Comparison of ENCODE assay signal across 25 cellular contexts in the genomic region with DNA sequence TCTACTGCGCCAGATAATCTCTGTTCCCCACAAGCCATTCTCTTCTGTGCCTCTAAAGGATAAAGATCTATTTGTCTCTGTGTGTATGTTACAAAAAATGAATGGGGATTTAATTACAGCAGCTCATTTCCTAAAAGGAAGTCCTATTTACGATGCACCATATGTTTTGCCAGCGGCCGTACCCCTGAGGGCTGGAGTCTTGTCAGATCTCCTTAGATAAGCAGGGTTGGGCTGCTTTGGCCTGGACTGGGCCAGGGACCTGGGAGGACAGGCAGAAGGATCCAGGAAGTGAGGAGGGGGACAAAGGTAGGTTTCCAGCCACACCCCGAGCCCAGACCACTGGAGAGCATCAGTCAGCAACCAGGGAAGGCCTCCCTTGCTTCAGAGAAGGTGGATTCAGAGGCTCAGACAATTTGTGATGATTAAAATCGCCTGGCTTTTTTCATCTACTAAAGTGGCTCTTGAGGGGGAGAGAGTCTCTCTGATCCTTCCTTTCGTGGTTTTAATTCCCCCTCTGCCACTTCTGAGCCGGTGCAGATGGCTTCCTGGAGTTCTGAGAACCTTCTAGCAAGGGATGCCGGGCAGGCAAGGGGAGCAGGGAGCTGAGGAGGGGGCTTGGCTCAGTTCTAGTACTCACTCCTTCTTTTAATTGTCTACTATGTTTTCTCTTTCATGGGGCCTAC. TPM values are rescaled to one million over a fixed set of nuclear protein-coding genes. Genes with fewer than 3 reads are reported as not detected.
A peak's percentile ranks its signal among the peaks of the same experiment; 100 is the strongest.
DNase-seq lines count a peak whose midpoint lies in the region; ATAC-seq and TF ChIP-seq lines count a peak whose summit lies in the region.
"Had no signal": no experiment of that assay in that cellular context is flagged by ENCODE, and none has a peak within 500 bp of the region (broad histone marks: within the 10 kb centered on the region; RNA-seq: fewer than 3 reads in every experiment).

No MANE protein-coding gene starts in this region.

- H3K27ac ChIP-seq in CD4-positive, CD25-positive, alpha-beta regulatory T cell (ENCODE audit: insufficient read depth, low read length, poor library complexity, severe bottlenecking), result no peak overlapping the region
- peak overlapping the region; percentile 91 for H3K27ac ChIP-seq in SJCRH30
- no peak overlapping the region for H3K27ac ChIP-seq in naive thymus-derived CD4-positive, alpha-beta T cell (ENCODE audit: low read depth, low read length)
- H3K27ac ChIP-seq in vagina, result no peak overlapping the region
- H3K27ac ChIP-seq: HL-60, neutrophil, testis had no signal

- peak overlapping the region; percentile 15 to 80 (median 76) for H3K27ac Mint-ChIP-seq in CD4-positive, CD25-positive, alpha-beta regulatory T cell
- H3K27ac Mint-ChIP-seq in naive thymus-derived CD4-positive, alpha-beta T cell, result peak overlapping the region in 7 of 9 donors; percentile 18 to 80 (median 71)
- H3K27ac Mint-ChIP-seq: activated CD4-positive, alpha-beta memory T cell treated with anti-CD3 and anti-CD28 coated beads, Interleukin-2, amount 10 ng/mL, durations not matched to agents 7 days and 5 days; activated naive CD4-positive, alpha-beta T cell treated with anti-CD3 and anti-CD28 coated beads for 36 hours; T-helper 1 cell treated with Interleukin-12 subunit alpha and Interleukin-12 subunit beta and Interleukin-4 antibody, amounts not matched to agents 30 μg/mL and 1 μg/mL, for 36 hours had no signal

- CTCF ChIA-PET in naive thymus-derived CD4-positive, alpha-beta T cell (lab: Charles Lee), result interaction anchor here (0.6 to 1.1 kb wide), 3 partner anchors 43 to 725 kb away, joined by 3 to 4 read pairs (median 3); no protein-coding TSS in a partner anchor

- ATAC-seq in CD4-positive, CD25-positive, alpha-beta regulatory T cell (ENCODE audit: low read depth in 2 of 2), result no peak
- ATAC-seq in naive thymus-derived CD4-positive, alpha-beta T cell, result no peak
- ATAC-seq in HG02938 (IDR thresholded peaks at IDR 0.05; ENCODE audit: unreplicated experiment), result no peak
- ATAC-seq in sciatic nerve, result no peak
- ATAC-seq: GM12878, Right ventricle myocardium inferior had no signal

- in situ Hi-C loops in HAP-1 (cut with MboI; ENCODE audit: low sequenced_read_pairs), result no loop called here

- H3K4me3 Mint-ChIP-seq in CD4-positive, CD25-positive, alpha-beta regulatory T cell, result no peak overlapping the region
- H3K4me3 Mint-ChIP-seq in naive thymus-derived CD4-positive, alpha-beta T cell, result peak overlapping the region in 1 of 10 donors; percentile 14
- H3K4me3 Mint-ChIP-seq: activated CD4-positive, alpha-beta memory T cell treated with anti-CD3 and anti-CD28 coated beads, Interleukin-2, amount 10 ng/mL, durations not matched to agents 7 days and 5 days; activated naive CD4-positive, alpha-beta T cell treated with anti-CD3 and anti-CD28 coated beads for 36 hours; T-helper 1 cell treated with Interleukin-12 subunit alpha and Interleukin-12 subunit beta and Interleukin-4 antibody, amounts not matched to agents 30 μg/mL and 1 μg/mL, for 36 hours had no signal

- no peaks in the 10 kb centered on the region for H3K9me3 ChIP-seq in CD4-positive, CD25-positive, alpha-beta regulatory T cell (ENCODE audit: control insufficient read depth in 2 of 2, low read length in 2 of 2)
- H3K9me3 ChIP-seq in HAP-1, result no peaks in the 10 kb centered on the region
- no peaks in the 10 kb centered on the region for H3K9me3 ChIP-seq in SJCRH30 (replicated peaks)
- no peaks in the 10 kb centered on the region for H3K9me3 ChIP-seq in naive thymus-derived CD4-positive, alpha-beta T cell (ENCODE audit: control insufficient read depth in 2 of 3, low read length in 3 of 3)
- no peaks in the 10 kb centered on the region for H3K9me3 ChIP-seq in vagina
- H3K9me3 ChIP-seq: MG63, neutrophil, testis had no signal

- no peaks in the 10 kb centered on the region for H3K4me1 ChIP-seq in CD4-positive, CD25-positive, alpha-beta regulatory T cell (ENCODE audit: control insufficient read depth, insufficient read depth, low read length, poor library complexity, severe bottlenecking)
- H3K4me1 ChIP-seq in HAP-1, result peaks cover 30% of the 10 kb centered on the region
- H3K4me1 ChIP-seq in SJCRH30, result peaks cover 52% of the 10 kb centered on the region
- peaks cover 0 to 6% of the 10 kb centered on the region in 2 donors for H3K4me1 ChIP-seq in naive thymus-derived CD4-positive, alpha-beta T cell (ENCODE audit: control insufficient read depth in 2 of 2, insufficient read depth in 2 of 2, low read length in 2 of 2)
- H3K4me1 ChIP-seq in vagina, result no peaks in the 10 kb centered on the region

- POLR2A ChIA-PET in naive thymus-derived CD4-positive, alpha-beta T cell (lab: Charles Lee), result interaction anchor here (1.2 kb wide), 1 partner anchor 16 kb away, joined by 4 read pairs; no protein-coding TSS in a partner anchor

- peaks cover 0 to 15% (median 0%) of the 10 kb centered on the region in 4 donors for H3K4me1 Mint-ChIP-seq in CD4-positive, CD25-positive, alpha-beta regulatory T cell
- H3K4me1 Mint-ChIP-seq in naive thymus-derived CD4-positive, alpha-beta T cell, result peaks cover 0 to 19% (median 13%) of the 10 kb centered on the region in 7 donors
- H3K4me1 Mint-ChIP-seq: activated CD4-positive, alpha-beta memory T cell treated with anti-CD3 and anti-CD28 coated beads, Interleukin-2, amount 10 ng/mL, durations not matched to agents 7 days and 5 days had no signal

- no peak for TF ChIP-seq POLR2A in vagina (IDR thresholded peaks at IDR 0.05)

- intact Hi-C loops in naive thymus-derived CD4-positive, alpha-beta T cell (cut with micrococcal nuclease), result no loop called here
- intact Hi-C loops in sciatic nerve (cut with DNase I) (no loop called here), vagina (cut with DNase I) (no loop called here)

- no peaks in the 10 kb centered on the region for H3K36me3 Mint-ChIP-seq in CD4-positive, CD25-positive, alpha-beta regulatory T cell
- no peaks in the 10 kb centered on the region for H3K36me3 Mint-ChIP-seq in naive thymus-derived CD4-positive, alpha-beta T cell

- H3K9me3 Mint-ChIP-seq in CD4-positive, CD25-positive, alpha-beta regulatory T cell, result peaks cover 0 to 2% (median 0%) of the 10 kb centered on the region in 7 donors
- H3K9me3 Mint-ChIP-seq in naive thymus-derived CD4-positive, alpha-beta T cell, result peaks cover 0 to 2% (median 0%) of the 10 kb centered on the region in 11 donors
- H3K9me3 Mint-ChIP-seq: activated CD4-positive, alpha-beta memory T cell treated with anti-CD3 and anti-CD28 coated beads, Interleukin-2, amount 10 ng/mL, durations not matched to agents 7 days and 5 days; activated naive CD4-positive, alpha-beta T cell treated with anti-CD3 and anti-CD28 coated beads for 36 hours; T-helper 1 cell treated with Interleukin-12 subunit alpha and Interleukin-12 subunit beta and Interleukin-4 antibody, amounts not matched to agents 30 μg/mL and 1 μg/mL, for 36 hours had no signal

- TF ChIP-seq CTCF in vagina (IDR thresholded peaks at IDR 0.05), result no peak

- H3K27me3 Mint-ChIP-seq in CD4-positive, CD25-positive, alpha-beta regulatory T cell, result no peaks in the 10 kb centered on the region
- no peaks in the 10 kb centered on the region for H3K27me3 Mint-ChIP-seq in naive thymus-derived CD4-positive, alpha-beta T cell
- H3K27me3 Mint-ChIP-seq: activated CD4-positive, alpha-beta memory T cell treated with anti-CD3 and anti-CD28 coated beads, Interleukin-2, amount 10 ng/mL, durations not matched to agents 7 days and 5 days had no signal

- H3K4me3 ChIP-seq in CD4-positive, CD25-positive, alpha-beta regulatory T cell (ENCODE audit: low read depth, low read length), result no peak overlapping the region
- H3K4me3 ChIP-seq in HAP-1 (no peak overlapping the region), SJCRH30 (peak overlapping the region; percentile 2), vagina (no peak overlapping the region)
- no peak overlapping the region for H3K4me3 ChIP-seq in naive thymus-derived CD4-positive, alpha-beta T cell (ENCODE audit: low read length)
- H3K4me3 ChIP-seq: GM12878, MG63, testis had no signal

- H3K36me3 ChIP-seq in CD4-positive, CD25-positive, alpha-beta regulatory T cell (ENCODE audit: control insufficient read depth, insufficient read depth, low read length), result no peaks in the 10 kb centered on the region
- H3K36me3 ChIP-seq in HAP-1 (replicated peaks), result no peaks in the 10 kb centered on the region
- no peaks in the 10 kb centered on the region for H3K36me3 ChIP-seq in SJCRH30
- H3K36me3 ChIP-seq in naive thymus-derived CD4-positive, alpha-beta T cell (ENCODE audit: control insufficient read depth in 2 of 3, insufficient read depth in 3 of 3, low read length in 3 of 3), result no peaks in the 10 kb centered on the region
- H3K36me3 ChIP-seq in vagina, result no peaks in the 10 kb centered on the region
- H3K36me3 ChIP-seq: MG63, neutrophil had no signal

- DNase-seq in CD4-positive, CD25-positive, alpha-beta regulatory T cell, result no peak
- peak; percentile 67 to 71 for DNase-seq in HAP-1 (ENCODE audit: low spot score in 2 of 2)
- peak; percentile 93 to 97 for DNase-seq in SJCRH30
- no peak for DNase-seq in naive thymus-derived CD4-positive, alpha-beta T cell
- no peak for DNase-seq in sciatic nerve (ENCODE audit: low spot score)
- no peak for DNase-seq in vagina (ENCODE audit: extremely low spot score in 2 of 2)
- no peak for DNase-seq in NCI-H526 treated with DMSO at 0.1 percent for 48 hours (lab: John Stamatoyannopoulos, UW)
- DNase-seq: activated CD4-positive, alpha-beta memory T cell treated with anti-CD3 and anti-CD28 coated beads, Interleukin-2, amount 10 ng/mL, durations not matched to agents 7 days and 5 days; activated naive CD4-positive, alpha-beta T cell treated with anti-CD3 and anti-CD28 coated beads for 36 hours; activated T-cell treated with anti-CD3 and anti-CD28 coated beads, Interleukin-2, amount 50 U/mL, for 1 hour; erythroblast; GF-D8; kidney glomerular epithelial cell; MG63; midbrain; NCI-H1694; NCI-H446; retina; testis had no signal

- H3K27me3 ChIP-seq in CD4-positive, CD25-positive, alpha-beta regulatory T cell (ENCODE audit: control insufficient read depth, insufficient read depth, low read length), result no peaks in the 10 kb centered on the region
- H3K27me3 ChIP-seq in HAP-1 (ENCODE audit: low read depth) (no peaks in the 10 kb centered on the region), SJCRH30 (no peaks in the 10 kb centered on the region), vagina (no peaks in the 10 kb centered on the region)
- no peaks in the 10 kb centered on the region for H3K27me3 ChIP-seq in naive thymus-derived CD4-positive, alpha-beta T cell (ENCODE audit: control insufficient read depth in 2 of 2, insufficient read depth in 2 of 2, low read length in 2 of 2)
- H3K27me3 ChIP-seq: MG63, testis had no signal

RNA-seq across cellular contexts. Expression of a gene that starts 42.1 kb away (rescaled TPM):
- 2.2 TPM for total RNA-seq in CD4-positive, CD25-positive, alpha-beta regulatory T cell
- under 1 TPM in 2 of 4 donors, not detected in 2; 0.08 to 0.09 TPM for polyA plus RNA-seq in CD4-positive, CD25-positive, alpha-beta regulatory T cell
- total RNA-seq in SJCRH30 (2014; rRNA removed; shearing (Covaris generic)), result 185 and 190 TPM in 2 replicates
- total RNA-seq in naive thymus-derived CD4-positive, alpha-beta T cell, result 1 to 10 TPM in 1 of 5 experiments, under 1 TPM in 3, not detected in 1; 0.21 to 2.3 (median 0.47) TPM
- polyA plus RNA-seq in naive thymus-derived CD4-positive, alpha-beta T cell, result not detected
- total RNA-seq in sciatic nerve (7.0 TPM), vagina (2.0 TPM)
- total RNA-seq: activated CD4-positive, alpha-beta memory T cell treated with anti-CD3 and anti-CD28 coated beads, Interleukin-2, amount 10 ng/mL, durations not matched to agents 7 days and 5 days; GM12878 had no signal
- polyA plus RNA-seq: GM12878 had no signal

Comparison
In these comparisons a context has a peak if more than half of its experiments do, and no peak if none do; other contexts are left out.
1. DNase-seq: peak in HAP-1 (2 of 2) and SJCRH30 (2 of 2); none in CD4-positive, CD25-positive, alpha-beta regulatory T cell (0 of 3), naive thymus-derived CD4-positive, alpha-beta T cell (0 of 9), sciatic nerve (single experiment), vagina (0 of 2) and NCI-H526 treated with DMSO at 0.1 percent for 48 hours (single experiment).
2. RNA of a gene that starts 42.1 kb away (total RNA-seq): 185 to 190 TPM in SJCRH30; 7.0 TPM in sciatic nerve (single experiment), 2.2 TPM in CD4-positive, CD25-positive, alpha-beta regulatory T cell (single experiment), 2.0 TPM in vagina (single experiment) and 0.21 to 2.3 TPM in naive thymus-derived CD4-positive, alpha-beta T cell; every median in the first group is over 10 times any median in the second.